In genomic region chr1:248839168-248839555, GRCh38 we compare ENCODE assay signal across 9 cellular contexts. TPM values are rescaled to one million over a fixed set of nuclear protein-coding genes. Genes with fewer than 3 reads are reported as not detected.
DNase-seq lines count a peak whose midpoint lies in the region; ATAC-seq and TF ChIP-seq lines count a peak whose summit lies in the region.
"Had no signal": no experiment of that assay in that cellular context is flagged by ENCODE, and none has a peak within 500 bp of the region (broad histone marks: within the 10 kb centered on the region; RNA-seq: fewer than 3 reads in every experiment).

No MANE protein-coding gene starts in this region.

- peak overlapping the region; percentile 98 for H3K9ac ChIP-seq in Loucy (ENCODE audit: low read depth, low read length, poor library complexity, severe bottlenecking)

- no peaks in the 10 kb centered on the region for H4K20me1 ChIP-seq in Loucy (ENCODE audit: insufficient read depth, low read length, poor library complexity, severe bottlenecking)

- peaks cover 60% of the 10 kb centered on the region for H3K4me1 ChIP-seq in Loucy (ENCODE audit: insufficient read depth, low read length, poor library complexity, severe bottlenecking)
- H3K4me1 ChIP-seq in naive thymus-derived CD4-positive, alpha-beta T cell (ENCODE audit: control insufficient read depth in 2 of 2, insufficient read depth in 2 of 2, low read length in 2 of 2) = peaks cover 13 to 15% of the 10 kb centered on the region in 2 donors

- H3K9me3 ChIP-seq in Loucy (ENCODE audit: insufficient read depth, low read depth, low read length) = no peaks in the 10 kb centered on the region
- no peaks in the 10 kb centered on the region for H3K9me3 ChIP-seq in naive thymus-derived CD4-positive, alpha-beta T cell (ENCODE audit: control insufficient read depth in 2 of 3, low read length in 3 of 3)

- peaks cover 0 to 2% (median 0%) of the 10 kb centered on the region in 5 donors for H3K36me3 Mint-ChIP-seq in naive thymus-derived CD4-positive, alpha-beta T cell
- H3K36me3 Mint-ChIP-seq: activated naive CD4-positive, alpha-beta T cell treated with anti-CD3 and anti-CD28 coated beads, Interleukin-2, amount 50 U/mL, for 72 hours had no signal

- TF ChIP-seq CTCF in AG10803 (conservative IDR thresholded peaks at IDR 0.05; ENCODE audit: low read length) = no peak
- no peak for TF ChIP-seq CTCF in Loucy (conservative IDR thresholded peaks at IDR 0.05; ENCODE audit: low read length)
- no peak for TF ChIP-seq CTCF in coronary artery (IDR thresholded peaks at IDR 0.05)

- peak overlapping the region in 2 of 10 donors; percentile 93 to 96 for H3K4me3 Mint-ChIP-seq in naive thymus-derived CD4-positive, alpha-beta T cell

- CTCF ChIA-PET in naive thymus-derived CD4-positive, alpha-beta T cell (lab: Charles Lee) = interaction anchor here (1.0 to 2.0 kb wide), 5 partner anchors 13 to 69 kb away, joined by 3 to 8 read pairs (median 4); partner anchors contain the start of genes SH3BP5L and ZNF692

- intact Hi-C loops in naive thymus-derived CD4-positive, alpha-beta T cell (cut with micrococcal nuclease) = no loop called here

- H3K27me3 Mint-ChIP-seq in naive thymus-derived CD4-positive, alpha-beta T cell = no peaks in the 10 kb centered on the region

- no peaks in the 10 kb centered on the region for H3K9me3 Mint-ChIP-seq in naive thymus-derived CD4-positive, alpha-beta T cell
- H3K9me3 Mint-ChIP-seq: activated naive CD4-positive, alpha-beta T cell treated with anti-CD3 and anti-CD28 coated beads, Interleukin-2, amount 50 U/mL, for 72 hours had no signal

- no peak for DNase-seq in AG10803 (ENCODE audit: low read depth)
- peak; percentile 73 for DNase-seq in coronary artery (ENCODE audit: low spot score)
- no peak for DNase-seq in naive thymus-derived CD4-positive, alpha-beta T cell
- DNase-seq in activated T-cell treated with anti-CD3 and anti-CD28 coated beads, Interleukin-2, amount 50 U/mL, for 1 hour = no peak

- peak overlapping the region; percentile 100 for H3K27ac ChIP-seq in coronary artery
- H3K27ac ChIP-seq in naive thymus-derived CD4-positive, alpha-beta T cell (ENCODE audit: low read depth, low read length) = peak overlapping the region; percentile 94

- peak overlapping the region; percentile 86 for H3K4me3 ChIP-seq in AG10803 (ENCODE audit: low read length)
- peak overlapping the region; percentile 84 for H3K4me3 ChIP-seq in Loucy (ENCODE audit: low read length, poor library complexity, severe bottlenecking)
- H3K4me3 ChIP-seq in coronary artery = peak overlapping the region; percentile 100
- H3K4me3 ChIP-seq in naive thymus-derived CD4-positive, alpha-beta T cell (ENCODE audit: low read length) = peak overlapping the region; percentile 78

- H3K4me1 Mint-ChIP-seq in naive thymus-derived CD4-positive, alpha-beta T cell = peaks cover 19 to 38% (median 31%) of the 10 kb centered on the region in 7 donors

- peak overlapping the region in 6 of 9 donors; percentile 95 to 99 (median 98) for H3K27ac Mint-ChIP-seq in naive thymus-derived CD4-positive, alpha-beta T cell

- no peak for ATAC-seq in naive thymus-derived CD4-positive, alpha-beta T cell
- no peak for ATAC-seq in activated CD4-positive, CD25-positive, alpha-beta regulatory T cell treated with anti-CD3 and anti-CD28 coated beads, Interleukin-2, amount 50 U/mL, for 24 hours
- ATAC-seq in HG03457 (IDR thresholded peaks at IDR 0.05; ENCODE audit: unreplicated experiment) (no peak), HG02763 (IDR thresholded peaks at IDR 0.05; ENCODE audit: unreplicated experiment) (no peak)

- H3K79me2 ChIP-seq in Loucy (ENCODE audit: insufficient read depth, low read length) = peaks cover 45% of the 10 kb centered on the region

- H3K27me3 ChIP-seq in Loucy (ENCODE audit: insufficient read depth, low read length, poor library complexity, severe bottlenecking) = no peaks in the 10 kb centered on the region
- no peaks in the 10 kb centered on the region for H3K27me3 ChIP-seq in naive thymus-derived CD4-positive, alpha-beta T cell (ENCODE audit: control insufficient read depth in 2 of 2, insufficient read depth in 2 of 2, low read length in 2 of 2)

- H3F3A ChIP-seq in Loucy (ENCODE audit: low read depth) = no peaks in the 10 kb centered on the region

- POLR2A ChIA-PET in naive thymus-derived CD4-positive, alpha-beta T cell (lab: Charles Lee) = interaction anchor here (1.4 to 8.9 kb wide), 5 partner anchors 12 to 35 kb away, joined by 5 to 154 read pairs (median 28); partner anchors contain the start of genes SH3BP5L and ZNF692

- peak overlapping the region; percentile 96 for H3K4me2 ChIP-seq in Loucy (ENCODE audit: low read depth, low read length, poor library complexity, severe bottlenecking)

- peak overlapping the region; percentile 78; the same call in 1 of the 2 replicates for H2AFZ ChIP-seq in Loucy (ENCODE audit: low read length)

- H3K36me3 ChIP-seq in Loucy (ENCODE audit: insufficient read depth, low read length) = no peaks in the 10 kb centered on the region
- H3K36me3 ChIP-seq in naive thymus-derived CD4-positive, alpha-beta T cell (ENCODE audit: control insufficient read depth in 2 of 3, insufficient read depth in 3 of 3, low read length in 3 of 3) = peaks cover 0 to 11% (median 0%) of the 10 kb centered on the region in 3 experiments

- H3K9me2 ChIP-seq in Loucy (replicated peaks; ENCODE audit: low read depth, low read length) = no peaks in the 10 kb centered on the region

RNA-seq across cellular contexts. Expression of gene ZNF672, which starts 1.1 kb away (rescaled TPM):
- 10 to 100 TPM; 28.7 to 49.8 (median 42.7) TPM for total RNA-seq in naive thymus-derived CD4-positive, alpha-beta T cell
- 10 to 100 TPM; 16.6 to 33.7 TPM for polyA plus RNA-seq in naive thymus-derived CD4-positive, alpha-beta T cell

RNA-seq across cellular contexts. Expression of gene SH3BP5L, which starts 13.4 kb away (rescaled TPM):
- total RNA-seq in naive thymus-derived CD4-positive, alpha-beta T cell = 10 to 100 TPM; 22.5 to 51.1 (median 33.3) TPM
- polyA plus RNA-seq in naive thymus-derived CD4-positive, alpha-beta T cell = 1 to 10 TPM; 4.4 to 7.3 TPM

RNA-seq across cellular contexts. Expression of gene ZNF692, which starts 19.7 kb away (rescaled TPM):
- 10 to 100 TPM; 44.5 to 87.5 (median 68.0) TPM for total RNA-seq in naive thymus-derived CD4-positive, alpha-beta T cell
- 10 to 100 TPM in 1 of 2 donors, 1 to 10 TPM in 1; 7.6 to 13.7 TPM for polyA plus RNA-seq in naive thymus-derived CD4-positive, alpha-beta T cell
